Comparison of ENCODE assay signal across 1 cellular context in the genomic region with DNA sequence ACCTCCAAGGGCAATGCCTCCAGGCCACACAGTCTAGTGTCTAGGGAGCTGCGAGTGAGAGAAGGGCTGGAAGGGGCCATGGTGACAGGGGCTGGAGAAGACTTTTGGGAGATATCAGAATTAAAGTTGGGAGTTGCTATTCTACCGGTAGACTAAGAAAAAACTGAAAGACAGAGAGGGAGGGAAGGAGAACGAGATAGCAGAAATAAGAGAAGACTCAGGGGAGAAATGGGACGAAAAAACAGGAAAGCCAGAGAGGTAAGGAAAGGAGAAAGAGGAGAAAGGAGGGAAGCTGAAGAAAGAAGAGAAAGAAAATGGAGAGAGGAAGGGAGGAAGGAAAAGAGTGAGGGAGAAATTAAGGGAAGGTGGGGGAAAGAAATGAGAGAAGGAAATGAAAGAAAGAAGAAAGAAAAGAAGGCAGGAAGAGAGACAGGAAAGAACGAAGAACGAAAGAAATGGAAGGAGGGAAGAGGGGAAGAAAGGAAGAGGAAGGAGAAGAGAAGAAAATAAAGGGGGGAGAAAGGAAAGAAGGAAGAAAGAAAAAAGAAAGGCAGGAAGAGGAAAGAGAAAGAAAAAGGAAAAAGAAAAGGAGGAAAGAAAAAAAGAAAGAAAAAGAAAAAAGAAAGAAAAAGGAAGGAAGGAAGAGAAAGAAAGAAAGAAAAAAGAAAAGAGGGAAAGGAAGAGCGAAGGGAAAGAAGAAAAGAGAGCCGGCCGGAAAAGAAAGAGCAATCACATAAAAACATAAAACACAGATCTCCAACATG.
TF ChIP-seq lines count a peak whose summit lies in the region.

No MANE protein-coding gene starts in this region.

TF ChIP-seq in GM12878, 131 proteins besides CTCF, POLR2A, EP300 and RAD21 (continued from another document):
- TF ChIP-seq MTA2 (IDR thresholded peaks at IDR 0.05; ENCODE audit: low read depth) (peak; percentile 67), SIN3A (IDR thresholded peaks at IDR 0.05; ENCODE audit: low read depth, low read length) (0 out of 2 replicates have a peak, but pooled peaks have one; percentile 12), HDAC2 (IDR thresholded peaks at IDR 0.05) (no peak), IKZF2 (IDR thresholded peaks at IDR 0.05) (peak; percentile 38 to 62), SKIL (IDR thresholded peaks at IDR 0.05; ENCODE audit: low read depth, poor library complexity, severe bottlenecking) (peak; percentile 14), MTA3 (IDR thresholded peaks at IDR 0.05; ENCODE audit: borderline replicate concordance, low read length) (no peak), MXI1 (IDR thresholded peaks at IDR 0.05; ENCODE audit: low read depth, low read length) (peak; percentile 3; the same call in 1 of the 2 replicates), RAD51 (IDR thresholded peaks at IDR 0.05) (0 out of 2 replicates have a peak, but pooled peaks have one; percentile 9), HDGF (IDR thresholded peaks at IDR 0.05) (peak; percentile 49; the same call in 1 of the 2 replicates), PAX8 (IDR thresholded peaks at IDR 0.05) (no peak; the same call in 1 of the 2 replicates), KDM1A (IDR thresholded peaks at IDR 0.05; ENCODE audit: borderline replicate concordance) (no peak), RELB (IDR thresholded peaks at IDR 0.05; ENCODE audit: low read depth) (peak; percentile 42), NBN (IDR thresholded peaks at IDR 0.05) (peak; percentile 75), STAT3 (IDR thresholded peaks at IDR 0.05; ENCODE audit: low read depth, low read length) (no peak), YBX1 (IDR thresholded peaks at IDR 0.05) (0 out of 2 replicates have a peak, but pooled peaks have one; percentile 60), ATF7 (IDR thresholded peaks at IDR 0.05; ENCODE audit: low read depth) (peak; percentile 11; the same call in 1 of the 2 replicates)
- TF ChIP-seq, protein P1, sequence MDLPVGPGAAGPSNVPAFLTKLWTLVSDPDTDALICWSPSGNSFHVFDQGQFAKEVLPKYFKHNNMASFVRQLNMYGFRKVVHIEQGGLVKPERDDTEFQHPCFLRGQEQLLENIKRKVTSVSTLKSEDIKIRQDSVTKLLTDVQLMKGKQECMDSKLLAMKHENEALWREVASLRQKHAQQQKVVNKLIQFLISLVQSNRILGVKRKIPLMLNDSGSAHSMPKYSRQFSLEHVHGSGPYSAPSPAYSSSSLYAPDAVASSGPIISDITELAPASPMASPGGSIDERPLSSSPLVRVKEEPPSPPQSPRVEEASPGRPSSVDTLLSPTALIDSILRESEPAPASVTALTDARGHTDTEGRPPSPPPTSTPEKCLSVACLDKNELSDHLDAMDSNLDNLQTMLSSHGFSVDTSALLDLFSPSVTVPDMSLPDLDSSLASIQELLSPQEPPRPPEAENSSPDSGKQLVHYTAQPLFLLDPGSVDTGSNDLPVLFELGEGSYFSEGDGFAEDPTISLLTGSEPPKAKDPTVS (IDR thresholded peaks at IDR 0.05; ENCODE audit: low read depth, low read length), result no peak
- TF ChIP-seq, protein P2, sequence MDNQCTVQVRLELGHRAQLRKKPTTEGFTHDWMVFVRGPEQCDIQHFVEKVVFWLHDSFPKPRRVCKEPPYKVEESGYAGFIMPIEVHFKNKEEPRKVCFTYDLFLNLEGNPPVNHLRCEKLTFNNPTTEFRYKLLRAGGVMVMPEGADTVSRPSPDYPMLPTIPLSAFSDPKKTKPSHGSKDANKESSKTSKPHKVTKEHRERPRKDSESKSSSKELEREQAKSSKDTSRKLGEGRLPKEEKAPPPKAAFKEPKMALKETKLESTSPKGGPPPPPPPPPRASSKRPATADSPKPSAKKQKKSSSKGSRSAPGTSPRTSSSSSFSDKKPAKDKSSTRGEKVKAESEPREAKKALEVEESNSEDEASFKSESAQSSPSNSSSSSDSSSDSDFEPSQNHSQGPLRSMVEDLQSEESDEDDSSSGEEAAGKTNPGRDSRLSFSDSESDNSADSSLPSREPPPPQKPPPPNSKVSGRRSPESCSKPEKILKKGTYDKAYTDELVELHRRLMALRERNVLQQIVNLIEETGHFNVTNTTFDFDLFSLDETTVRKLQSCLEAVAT (IDR thresholded peaks at IDR 0.05), result peak; percentile 99
- TF ChIP-seq, protein P3, sequence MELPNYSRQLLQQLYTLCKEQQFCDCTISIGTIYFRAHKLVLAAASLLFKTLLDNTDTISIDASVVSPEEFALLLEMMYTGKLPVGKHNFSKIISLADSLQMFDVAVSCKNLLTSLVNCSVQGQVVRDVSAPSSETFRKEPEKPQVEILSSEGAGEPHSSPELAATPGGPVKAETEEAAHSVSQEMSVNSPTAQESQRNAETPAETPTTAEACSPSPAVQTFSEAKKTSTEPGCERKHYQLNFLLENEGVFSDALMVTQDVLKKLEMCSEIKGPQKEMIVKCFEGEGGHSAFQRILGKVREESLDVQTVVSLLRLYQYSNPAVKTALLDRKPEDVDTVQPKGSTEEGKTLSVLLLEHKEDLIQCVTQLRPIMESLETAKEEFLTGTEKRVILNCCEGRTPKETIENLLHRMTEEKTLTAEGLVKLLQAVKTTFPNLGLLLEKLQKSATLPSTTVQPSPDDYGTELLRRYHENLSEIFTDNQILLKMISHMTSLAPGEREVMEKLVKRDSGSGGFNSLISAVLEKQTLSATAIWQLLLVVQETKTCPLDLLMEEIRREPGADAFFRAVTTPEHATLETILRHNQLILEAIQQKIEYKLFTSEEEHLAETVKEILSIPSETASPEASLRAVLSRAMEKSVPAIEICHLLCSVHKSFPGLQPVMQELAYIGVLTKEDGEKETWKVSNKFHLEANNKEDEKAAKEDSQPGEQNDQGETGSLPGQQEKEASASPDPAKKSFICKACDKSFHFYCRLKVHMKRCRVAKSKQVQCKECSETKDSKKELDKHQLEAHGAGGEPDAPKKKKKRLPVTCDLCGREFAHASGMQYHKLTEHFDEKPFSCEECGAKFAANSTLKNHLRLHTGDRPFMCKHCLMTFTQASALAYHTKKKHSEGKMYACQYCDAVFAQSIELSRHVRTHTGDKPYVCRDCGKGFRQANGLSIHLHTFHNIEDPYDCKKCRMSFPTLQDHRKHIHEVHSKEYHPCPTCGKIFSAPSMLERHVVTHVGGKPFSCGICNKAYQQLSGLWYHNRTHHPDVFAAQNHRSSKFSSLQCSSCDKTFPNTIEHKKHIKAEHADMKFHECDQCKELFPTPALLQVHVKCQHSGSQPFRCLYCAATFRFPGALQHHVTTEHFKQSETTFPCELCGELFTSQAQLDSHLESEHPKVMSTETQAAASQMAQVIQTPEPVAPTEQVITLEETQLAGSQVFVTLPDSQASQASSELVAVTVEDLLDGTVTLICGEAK (IDR thresholded peaks at IDR 0.05; ENCODE audit: borderline replicate concordance), result peak; percentile 27; the same call in 1 of the 2 replicates
TF ChIP-seq in GM12878: peak in this region for 13.
